1 cellular context compared by ENCODE assay signal in the genomic region with DNA sequence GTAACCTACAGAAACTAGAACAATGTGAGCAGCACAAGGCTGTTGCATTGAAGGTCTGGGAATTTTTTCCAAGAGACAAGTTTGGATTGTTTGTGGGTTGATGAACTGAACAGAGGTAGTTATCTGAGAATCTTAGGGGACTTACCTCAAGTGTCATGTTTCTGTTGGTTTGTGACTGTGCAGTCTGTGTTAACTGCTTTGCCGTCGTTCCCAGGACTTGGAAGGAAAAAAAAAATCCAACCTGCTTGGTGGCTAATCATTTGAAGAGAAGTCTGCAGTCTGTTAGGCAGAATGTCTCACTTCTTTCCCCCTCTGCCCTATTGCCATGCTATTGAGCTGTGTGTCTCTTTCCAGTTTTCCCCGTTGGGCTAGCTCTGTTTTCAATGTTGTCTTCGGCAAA.
TF ChIP-seq lines count a peak whose summit lies in the region.

No MANE protein-coding gene starts in this region.

TF ChIP-seq in H1, 55 proteins besides CTCF, POLR2A, EP300 and RAD21:
- TF ChIP-seq JUND (IDR thresholded peaks at IDR 0.05; ENCODE audit: low read length) = no peak
- TF ChIP-seq GABPA (IDR thresholded peaks at IDR 0.05; ENCODE audit: borderline replicate concordance, insufficient read depth, low read length) = no peak
- TF ChIP-seq MAX (IDR thresholded peaks at IDR 0.05) = no peak
- TF ChIP-seq RFX5 (IDR thresholded peaks at IDR 0.05; ENCODE audit: borderline replicate concordance, low read depth, low read length) = no peak
- TF ChIP-seq CHD7 (IDR thresholded peaks at IDR 0.05; ENCODE audit: insufficient replicate concordance, low read length) = no peak
- TF ChIP-seq HDAC2 (IDR thresholded peaks at IDR 0.05; ENCODE audit: borderline replicate concordance in 1 of 2, low read depth in 2 of 2, low read length in 2 of 2) = no peak
- TF ChIP-seq TCF12 (IDR thresholded peaks at IDR 0.05; ENCODE audit: low read depth, low read length) = no peak
- TF ChIP-seq KDM4A (IDR thresholded peaks at IDR 0.05; ENCODE audit: low read depth, low read length, severe bottlenecking) = no peak
- no peak for TF ChIP-seq CREB1 (IDR thresholded peaks at IDR 0.05)
